Comparison of ENCODE assay signal across 10 cellular contexts in the genomic region with DNA sequence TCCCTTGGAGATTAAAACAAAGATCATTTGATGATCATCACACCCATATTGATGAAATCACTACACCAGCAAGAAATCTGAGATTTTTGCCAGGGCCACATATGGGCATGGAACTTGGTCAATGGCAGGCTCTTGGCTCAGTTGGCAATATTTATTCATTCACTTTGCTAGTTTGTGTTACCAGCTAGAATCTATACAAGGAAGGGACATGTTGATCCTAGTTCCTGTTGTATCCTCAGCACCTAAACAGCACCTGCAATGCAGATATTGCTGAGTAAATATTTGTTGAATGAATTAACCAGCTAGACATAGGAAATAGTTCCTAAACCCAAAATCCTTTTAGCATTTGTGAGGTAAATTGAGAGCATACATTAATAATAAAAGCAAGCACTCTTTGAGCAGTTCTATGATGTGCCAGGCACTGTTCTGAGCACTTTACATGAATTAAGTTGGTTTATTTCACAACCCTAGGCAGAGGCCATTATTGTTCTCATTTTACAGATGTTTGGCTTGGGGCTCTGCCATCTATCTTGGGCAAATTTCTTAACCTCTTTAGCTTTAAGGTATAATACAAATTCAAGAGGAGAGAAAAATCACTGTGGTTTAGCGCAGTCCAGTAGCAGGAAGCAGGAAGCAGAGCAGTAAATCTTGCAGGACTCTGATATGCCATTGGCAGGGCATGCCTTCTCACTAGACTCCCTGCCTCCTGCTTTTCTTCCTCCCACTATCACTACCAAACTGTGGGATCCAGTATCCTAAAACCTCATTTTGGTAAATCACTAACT. TPM values are rescaled to one million over a fixed set of nuclear protein-coding genes. Genes with fewer than 3 reads are reported as not detected.
DNase-seq lines count a peak whose midpoint lies in the region; ATAC-seq and TF ChIP-seq lines count a peak whose summit lies in the region.
"Had no signal": no experiment of that assay in that cellular context is flagged by ENCODE, and none has a peak within 500 bp of the region (broad histone marks: within the 10 kb centered on the region; RNA-seq: fewer than 3 reads in every experiment).

No MANE protein-coding gene starts in this region.

- no peak for TF ChIP-seq CTCF in Panc1 (IDR thresholded peaks at IDR 0.05)
- no peak for TF ChIP-seq CTCF in fibroblast of pulmonary artery (IDR thresholded peaks at IDR 0.05; ENCODE audit: low read length, missing control alignments)

- H3K4me1 ChIP-seq in Panc1 (ENCODE audit: control insufficient read depth, insufficient read depth, low read length) = peaks cover 10% of the 10 kb centered on the region; the same call in 1 of the 2 replicates

- no peaks in the 10 kb centered on the region for H3K27me3 ChIP-seq in Panc1 (ENCODE audit: control insufficient read depth, insufficient read depth, low read length)

- no peaks in the 10 kb centered on the region for H3K27me3 Mint-ChIP-seq in T-helper 2 cell treated with Interferon-gamma antibody and Interleukin-4, amounts not matched to agents 5 μg/mL and 100 μg/mL, for 36 hours (ENCODE audit: low read depth)
- no peaks in the 10 kb centered on the region for H3K27me3 Mint-ChIP-seq in stimulated activated memory B cell treated with anti-CD40 and anti-IgM and Interleukin-4, amounts not matched to agents 10 μg/mL and 1 μg/mL and 100 μg/mL, for 72 hours

- POLR2A ChIA-PET in Panc1 (lab: Charles Lee) = interaction anchor here (0.6 kb wide), 1 partner anchor 381 kb away, joined by 3 read pairs; no protein-coding TSS in a partner anchor

- in situ Hi-C loops in Panc1 (cut with HindIII; ENCODE audit: low pct_unique_long_range_greater_than_20kb, low sequenced_read_pairs) = no loop called here

- H3K4me1 Mint-ChIP-seq in T-helper 2 cell treated with Interferon-gamma antibody and Interleukin-4, amounts not matched to agents 5 μg/mL and 100 μg/mL, for 36 hours (ENCODE audit: low read depth) = peaks cover 31% of the 10 kb centered on the region
- peaks cover 34% of the 10 kb centered on the region for H3K4me1 Mint-ChIP-seq in stimulated activated memory B cell treated with anti-CD40 and anti-IgM and Interleukin-4, amounts not matched to agents 10 μg/mL and 1 μg/mL and 100 μg/mL, for 72 hours

- peaks cover 14% of the 10 kb centered on the region for H3K36me3 Mint-ChIP-seq in T-helper 2 cell treated with Interferon-gamma antibody and Interleukin-4, amounts not matched to agents 5 μg/mL and 100 μg/mL, for 36 hours (ENCODE audit: low read depth)
- peaks cover 36% of the 10 kb centered on the region for H3K36me3 Mint-ChIP-seq in stimulated activated memory B cell treated with anti-CD40 and anti-IgM and Interleukin-4, amounts not matched to agents 10 μg/mL and 1 μg/mL and 100 μg/mL, for 72 hours

- no peaks in the 10 kb centered on the region for H3K36me3 ChIP-seq in Panc1 (ENCODE audit: control insufficient read depth, insufficient read depth, low read length)

- BruUV-seq in Panc1 (replicated peaks; lab: Mats Ljungman, UMichigan) = no TSS peak

- DNase-seq in T-helper 2 cell treated with Interferon-gamma antibody and Interleukin-4, amounts not matched to agents 5 μg/mL and 100 μg/mL, for 36 hours (ENCODE audit: low spot score) = no peak
- DNase-seq in T-helper 2 cell (no peak), Panc1 (ENCODE audit: low read depth, low spot score) (no peak), fibroblast of pulmonary artery (ENCODE audit: low read depth) (peak; percentile 67), NCI-H1694 (lab: John Stamatoyannopoulos, UW) (no peak)

- no peaks in the 10 kb centered on the region for H3K9me3 ChIP-seq in Panc1 (ENCODE audit: control insufficient read depth, insufficient read depth, low read depth, low read length)

- H3K4me3 Mint-ChIP-seq in T-helper 2 cell treated with Interferon-gamma antibody and Interleukin-4, amounts not matched to agents 5 μg/mL and 100 μg/mL, for 36 hours = peak overlapping the region; percentile 89
- H3K4me3 Mint-ChIP-seq in stimulated activated memory B cell treated with anti-CD40 and anti-IgM and Interleukin-4, amounts not matched to agents 10 μg/mL and 1 μg/mL and 100 μg/mL, for 72 hours = peak overlapping the region; percentile 93

- H3K4me3 ChIP-seq in Panc1 (ENCODE audit: low read depth in 2 of 2, low read length in 2 of 2) = peak overlapping the region; percentile 67 to 79
- peak overlapping the region; percentile 63 for H3K4me3 ChIP-seq in fibroblast of pulmonary artery (replicated peaks; ENCODE audit: low read depth, low read length)

- ATAC-seq in Panc1 (no peak), GM21360 (IDR thresholded peaks at IDR 0.05; ENCODE audit: unreplicated experiment) (no peak), GM21717 (IDR thresholded peaks at IDR 0.05; ENCODE audit: unreplicated experiment) (no peak)
- no peak for ATAC-seq in stimulated activated memory B cell treated with anti-CD40 and anti-IgM and Interleukin-4, amounts not matched to agents 10 μg/mL and 1 μg/mL and 100 μg/mL, for 72 hours

- H3K27ac Mint-ChIP-seq in T-helper 2 cell treated with Interferon-gamma antibody and Interleukin-4, amounts not matched to agents 5 μg/mL and 100 μg/mL, for 36 hours = peak overlapping the region; percentile 81
- H3K27ac Mint-ChIP-seq in stimulated activated memory B cell treated with anti-CD40 and anti-IgM and Interleukin-4, amounts not matched to agents 10 μg/mL and 1 μg/mL and 100 μg/mL, for 72 hours = no peak overlapping the region

- CTCF ChIA-PET in Panc1 (lab: Charles Lee) = interaction anchor here (1.0 kb wide), 1 partner anchor 1756 kb away, joined by 3 read pairs; no protein-coding TSS in a partner anchor

- intact Hi-C loops in Panc1 (cut with micrococcal nuclease; ENCODE audit: unreplicated experiment) = loop anchor here (10.0 kb wide), 1 partner anchor 422 kb away; no protein-coding TSS in a partner anchor

- H3K27ac ChIP-seq in Panc1 (ENCODE audit: low read length) = no peak overlapping the region; the same call in 1 of the 2 replicates

- H3K9me3 Mint-ChIP-seq in T-helper 2 cell treated with Interferon-gamma antibody and Interleukin-4, amounts not matched to agents 5 μg/mL and 100 μg/mL, for 36 hours = no peaks in the 10 kb centered on the region
- H3K9me3 Mint-ChIP-seq in stimulated activated memory B cell treated with anti-CD40 and anti-IgM and Interleukin-4, amounts not matched to agents 10 μg/mL and 1 μg/mL and 100 μg/mL, for 72 hours = no peaks in the 10 kb centered on the region

RNA-seq across cellular contexts. Expression of a gene that starts 1.6 kb away (rescaled TPM):
- total RNA-seq in Panc1 (2021; ENCODE audit: unreplicated experiment) = 18.5 TPM
- polyA plus RNA-seq in Panc1 (2012; ENCODE audit: insufficient read length) = 12.8 TPM

RNA-seq across cellular contexts. Expression of a gene that starts 12.6 kb away (rescaled TPM):
- total RNA-seq in Panc1 (2021; ENCODE audit: unreplicated experiment) = not detected
- not detected for polyA plus RNA-seq in Panc1 (2012; ENCODE audit: insufficient read length)
- total RNA-seq: dermis microvascular lymphatic vessel endothelial cell, HT1080 had no signal

RNA-seq across cellular contexts. Expression of a gene that starts 24.9 kb away (rescaled TPM):
- total RNA-seq in Panc1 (2021; ENCODE audit: unreplicated experiment) = not detected
- polyA plus RNA-seq in Panc1 (2012; ENCODE audit: insufficient read length) = not detected
- total RNA-seq: dermis microvascular lymphatic vessel endothelial cell, HT1080 had no signal

RNA-seq across cellular contexts. Expression of a gene that starts 30.9 kb away (rescaled TPM):
- not detected for total RNA-seq in Panc1 (2021; ENCODE audit: unreplicated experiment)
- not detected for polyA plus RNA-seq in Panc1 (2012; ENCODE audit: insufficient read length)
- total RNA-seq: dermis microvascular lymphatic vessel endothelial cell, HT1080 had no signal

RNA-seq across cellular contexts. Expression of a gene that starts 37.4 kb away (rescaled TPM):
- not detected for total RNA-seq in Panc1 (2021; ENCODE audit: unreplicated experiment)
- not detected for polyA plus RNA-seq in Panc1 (2012; ENCODE audit: insufficient read length)
- total RNA-seq: dermis microvascular lymphatic vessel endothelial cell, HT1080 had no signal
